In genomic region chr10:116610443-116611152, GRCh38 we compare ENCODE assay signal across 36 cellular contexts. TPM values are rescaled to one million over a fixed set of nuclear protein-coding genes. Genes with fewer than 3 reads are reported as not detected.
"Had no signal": no experiment of that assay in that cellular context is flagged by ENCODE, and none has a peak within 500 bp of the region (broad histone marks: within the 10 kb centered on the region; RNA-seq: fewer than 3 reads in every experiment).

No MANE protein-coding gene starts in this region.

- H3K27ac ChIP-seq: ascending aorta, breast epithelium, RWPE1, VCaP had no signal

- DNase-seq: activated CD4-positive, alpha-beta memory T cell treated with anti-CD3 and anti-CD28 coated beads, Interleukin-2, amount 10 ng/mL, durations not matched to agents 7 days and 5 days; activated CD4-positive, alpha-beta T cell treated with anti-CD3 and anti-CD28 coated beads for 1 hour; activated CD4-positive, alpha-beta T cell treated with anti-CD3 and anti-CD28 coated beads for 48 hours; activated CD4-positive, CD25-positive, alpha-beta regulatory T cell; activated CD8-positive, alpha-beta memory T cell treated with anti-CD3 and anti-CD28 coated beads for 24 hours; activated CD8-positive, alpha-beta memory T cell treated with anti-CD3 and anti-CD28 coated beads, Interleukin-2, amount 10 ng/mL, durations not matched to agents 7 days and 5 days; activated CD8-positive, alpha-beta memory T cell treated with anti-CD3 and anti-CD28 coated beads, Interleukin-2, amount 50 U/mL, for 48 hours; activated effector memory CD4-positive, alpha-beta T cell treated with anti-CD3 and anti-CD28 coated beads, Interleukin-2, amount 50 U/mL, for 16 hours; activated naive CD4-positive, alpha-beta T cell; activated naive CD8-positive, alpha-beta T cell treated with anti-CD3 and anti-CD28 coated beads, Interleukin-2, amount 10 ng/mL, durations not matched to agents 7 days and 5 days; activated T-cell treated with anti-CD3 and anti-CD28 coated beads, Interleukin-2, amount 50 U/mL, for 48 hours; NCI-H1048; NCI-H1105 treated with DMSO at 0.1 percent for 48 hours; NCI-H1436; NCI-H1694; NCI-H345; NCI-H526; NCI-H748 treated with DMSO at 0.1 percent for 48 hours; NK-92 treated with Interleukin-12 subunit alpha and Interleukin-12 subunit beta, amount 100 ng/mL, for 24 hours; PC-3; SIG-M5; T-cell; T-helper 17 cell; T-helper 9 cell had no signal

- H3K4me1 Mint-ChIP-seq: activated CD4-positive, alpha-beta memory T cell treated with anti-CD3 and anti-CD28 coated beads, Interleukin-2, amount 10 ng/mL, durations not matched to agents 7 days and 5 days; activated CD8-positive, alpha-beta memory T cell treated with anti-CD3 and anti-CD28 coated beads, Interleukin-2, amount 10 ng/mL, durations not matched to agents 7 days and 5 days; activated naive CD4-positive, alpha-beta T cell treated with anti-CD3 and anti-CD28 coated beads, Interleukin-2, amount 50 U/mL, for 24 hours; activated naive CD8-positive, alpha-beta T cell treated with anti-CD3 and anti-CD28 coated beads, Interleukin-2, amount 10 ng/mL, durations not matched to agents 7 days and 5 days; activated T-helper 17 cell treated with anti-CD3 and anti-CD28 coated beads, Interleukin-2, amount 50 U/mL, for 72 hours; T-cell; T-helper 17 cell had no signal

- H3K36me3 Mint-ChIP-seq: activated CD8-positive, alpha-beta memory T cell treated with anti-CD3 and anti-CD28 coated beads, Interleukin-2, amount 10 ng/mL, durations not matched to agents 7 days and 5 days; activated naive CD8-positive, alpha-beta T cell treated with anti-CD3 and anti-CD28 coated beads, Interleukin-2, amount 10 ng/mL, durations not matched to agents 7 days and 5 days; T-cell had no signal

- H3K27me3 ChIP-seq: ascending aorta had no signal

- ATAC-seq: activated CD8-positive, alpha-beta memory T cell treated with anti-CD3 and anti-CD28 coated beads, Interleukin-2, amount 10 ng/mL, durations not matched to agents 7 days and 5 days; PC-3; T-cell had no signal

- FAIRE-seq: K562, RCC 7860 had no signal

- H3K4me3 ChIP-seq: ascending aorta, K562 had no signal

- H3K4me1 ChIP-seq: ascending aorta, breast epithelium had no signal

- H3K36me3 ChIP-seq: ascending aorta, breast epithelium had no signal

- H3K9me3 ChIP-seq: ascending aorta, breast epithelium had no signal

- H3K4me3 Mint-ChIP-seq: activated CD4-positive, alpha-beta memory T cell treated with anti-CD3 and anti-CD28 coated beads, Interleukin-2, amount 10 ng/mL, durations not matched to agents 7 days and 5 days; activated CD8-positive, alpha-beta memory T cell treated with anti-CD3 and anti-CD28 coated beads, Interleukin-2, amount 10 ng/mL, durations not matched to agents 7 days and 5 days; activated naive CD4-positive, alpha-beta T cell treated with anti-CD3 and anti-CD28 coated beads, Interleukin-2, amount 50 U/mL, for 24 hours; activated naive CD8-positive, alpha-beta T cell treated with anti-CD3 and anti-CD28 coated beads, Interleukin-2, amount 10 ng/mL, durations not matched to agents 7 days and 5 days; activated T-helper 17 cell treated with anti-CD3 and anti-CD28 coated beads, Interleukin-2, amount 50 U/mL, for 72 hours; T-cell had no signal

- H3K27me3 Mint-ChIP-seq: activated CD4-positive, alpha-beta memory T cell treated with anti-CD3 and anti-CD28 coated beads, Interleukin-2, amount 10 ng/mL, durations not matched to agents 7 days and 5 days; activated CD8-positive, alpha-beta memory T cell treated with anti-CD3 and anti-CD28 coated beads, Interleukin-2, amount 10 ng/mL, durations not matched to agents 7 days and 5 days had no signal

- H3K27ac Mint-ChIP-seq: activated CD4-positive, alpha-beta memory T cell treated with anti-CD3 and anti-CD28 coated beads, Interleukin-2, amount 10 ng/mL, durations not matched to agents 7 days and 5 days; activated CD8-positive, alpha-beta memory T cell treated with anti-CD3 and anti-CD28 coated beads, Interleukin-2, amount 10 ng/mL, durations not matched to agents 7 days and 5 days; activated naive CD4-positive, alpha-beta T cell treated with anti-CD3 and anti-CD28 coated beads, Interleukin-2, amount 50 U/mL, for 24 hours; activated naive CD8-positive, alpha-beta T cell treated with anti-CD3 and anti-CD28 coated beads, Interleukin-2, amount 10 ng/mL, durations not matched to agents 7 days and 5 days; activated T-helper 17 cell treated with anti-CD3 and anti-CD28 coated beads, Interleukin-2, amount 50 U/mL, for 72 hours; T-cell; T-helper 17 cell had no signal

- H3K9me3 Mint-ChIP-seq: activated CD4-positive, alpha-beta memory T cell treated with anti-CD3 and anti-CD28 coated beads, Interleukin-2, amount 10 ng/mL, durations not matched to agents 7 days and 5 days; activated naive CD4-positive, alpha-beta T cell treated with anti-CD3 and anti-CD28 coated beads, Interleukin-2, amount 50 U/mL, for 24 hours; activated naive CD8-positive, alpha-beta T cell treated with anti-CD3 and anti-CD28 coated beads, Interleukin-2, amount 10 ng/mL, durations not matched to agents 7 days and 5 days; activated T-helper 17 cell treated with anti-CD3 and anti-CD28 coated beads, Interleukin-2, amount 50 U/mL, for 72 hours had no signal

RNA-seq across cellular contexts. Expression of gene PNLIPRP2, which starts 10.2 kb away (rescaled TPM):
- total RNA-seq: activated CD4-positive, alpha-beta memory T cell treated with anti-CD3 and anti-CD28 coated beads, Interleukin-2, amount 10 ng/mL, durations not matched to agents 7 days and 5 days; activated CD8-positive, alpha-beta memory T cell treated with anti-CD3 and anti-CD28 coated beads, Interleukin-2, amount 10 ng/mL, durations not matched to agents 7 days and 5 days; activated naive CD8-positive, alpha-beta T cell treated with anti-CD3 and anti-CD28 coated beads, Interleukin-2, amount 10 ng/mL, durations not matched to agents 7 days and 5 days; activated T-helper 17 cell treated with anti-CD3 and anti-CD28 coated beads, Interleukin-2, amount 50 U/mL, for 72 hours; ascending aorta; breast epithelium; M059J; NCI-H460; PC-3; Right ventricle myocardium inferior; T-helper 17 cell had no signal
- polyA plus RNA-seq: K562 had no signal

RNA-seq across cellular contexts. Expression of gene PNLIPRP1, which starts 19.8 kb away (rescaled TPM):
- total RNA-seq: activated CD4-positive, alpha-beta memory T cell treated with anti-CD3 and anti-CD28 coated beads, Interleukin-2, amount 10 ng/mL, durations not matched to agents 7 days and 5 days; activated CD8-positive, alpha-beta memory T cell treated with anti-CD3 and anti-CD28 coated beads, Interleukin-2, amount 10 ng/mL, durations not matched to agents 7 days and 5 days; activated naive CD8-positive, alpha-beta T cell treated with anti-CD3 and anti-CD28 coated beads, Interleukin-2, amount 10 ng/mL, durations not matched to agents 7 days and 5 days; activated T-helper 17 cell treated with anti-CD3 and anti-CD28 coated beads, Interleukin-2, amount 50 U/mL, for 72 hours; ascending aorta; breast epithelium; M059J; NCI-H460; PC-3; Right ventricle myocardium inferior; SK-MEL-5; T-helper 17 cell had no signal
- polyA plus RNA-seq: K562 had no signal
